Comparison of ENCODE assay signal across 8 cellular contexts in genomic region chr1:149886112-149886395, GRCh38. TPM values are rescaled to one million over a fixed set of nuclear protein-coding genes. Genes with fewer than 3 reads are reported as not detected.
DNase-seq lines count a peak whose midpoint lies in the region; ATAC-seq, FAIRE-seq and TF ChIP-seq lines count a peak whose summit lies in the region.
"Not testable (repeated sequence)": the region's sequence is repeated elsewhere in the genome, so short reads cannot be mapped to it uniquely, and the experiment has no call there.

No MANE protein-coding gene starts in this region.

- no CpG with 5 or more reads among the region's 19 CpGs for WGBS in H9 (ENCODE audit: extremely low coverage, insufficient read length, low lambda C conversion rate)
- WGBS in body of pancreas, 2 donors: 0% methylated on average over 10 to 19 of the region's 19 CpGs

- FAIRE-seq in keratinocyte (lab: Jason Lieb, UNC): not testable (repeated sequence)

- H3K9me3 ChIP-seq in BE2C; H9 (ENCODE audit: control insufficient read depth, low read depth, low read length); body of pancreas; fibroblast of lung (ENCODE audit: control insufficient read depth, insufficient read depth, low read depth, low read length); keratinocyte (ENCODE audit: control insufficient read depth, low read depth, low read length): not testable (repeated sequence)
- H3K9me3 ChIP-seq in neutrophil: peaks cover 16% of the 10 kb centered on the region

- dilution Hi-C loops in keratinocyte (cut with MboI; ENCODE audit: extremely low pct_ligation_motif_present, low sequenced_read_pairs): not testable (repeated sequence)

- H3K9ac ChIP-seq in H9 (ENCODE audit: extremely low read depth, insufficient read length, low read length) (peak overlapping the region; percentile 95), fibroblast of lung (ENCODE audit: insufficient read depth, low read length) (peak overlapping the region; percentile 79), keratinocyte (ENCODE audit: control insufficient read depth, extremely low read depth, insufficient read depth, low read length) (peak overlapping the region; percentile 92)

- intact Hi-C loops in body of pancreas (cut with DNase I): not testable (repeated sequence)

- not testable (repeated sequence) for H3K79me1 ChIP-seq in H9 (ENCODE audit: insufficient read depth, low read depth, low read length, poor library complexity, severe bottlenecking)

- H3K27ac ChIP-seq in H9 (ENCODE audit: insufficient read length, low read depth, low read length) (peak overlapping the region; percentile 87), body of pancreas (peak overlapping the region; percentile 81 to 100 (median 98)), fibroblast of lung (ENCODE audit: insufficient read depth, low read length) (peak overlapping the region; percentile 98), keratinocyte (ENCODE audit: control insufficient read depth, insufficient read depth, low read length) (peak overlapping the region; percentile 98), neutrophil (peak overlapping the region; percentile 99), temporal lobe (ENCODE audit: low read depth, low read length) (peak overlapping the region; percentile 82)

- not testable (repeated sequence) for H2BK12ac ChIP-seq in H9 (ENCODE audit: insufficient read length, low read depth, low read length)

- not testable (repeated sequence) for H2AFZ ChIP-seq in H9 (ENCODE audit: low read length); fibroblast of lung (ENCODE audit: low read length); keratinocyte (ENCODE audit: control insufficient read depth, low read length)

- not testable (repeated sequence) for H3K36me3 Mint-ChIP-seq in H9 (ENCODE audit: insufficient read depth in 1 of 3, low read depth in 3 of 3)

- H3K27me3 ChIP-seq in BE2C; H9 (ENCODE audit: insufficient read depth, low read length); body of pancreas; fibroblast of lung (ENCODE audit: control insufficient read depth, insufficient read depth, low read length); keratinocyte (ENCODE audit: control insufficient read depth, extremely low read depth, insufficient read depth, low read length); neutrophil: not testable (repeated sequence)

- peaks cover 24% of the 10 kb centered on the region for H3K23me2 ChIP-seq in H9 (ENCODE audit: insufficient read length, low read depth, low read length, poor library complexity, severe bottlenecking)

- not testable (repeated sequence) for H2BK20ac ChIP-seq in H9 (ENCODE audit: low read depth, low read length, poor library complexity, severe bottlenecking)

- not testable (repeated sequence) for H3K4me1 ChIP-seq in BE2C; H9 (ENCODE audit: insufficient read depth, low read length); fibroblast of lung (ENCODE audit: control insufficient read depth, extremely low read depth, insufficient read depth, low read length)
- peaks cover 31% of the 10 kb centered on the region for H3K4me1 ChIP-seq in body of pancreas
- H3K4me1 ChIP-seq in keratinocyte (ENCODE audit: control insufficient read depth, extremely low read depth, insufficient read depth, low read length): peaks cover 20% of the 10 kb centered on the region
- peaks cover 36 to 57% of the 10 kb centered on the region in 2 experiments for H3K4me1 ChIP-seq in neutrophil (ENCODE audit: control insufficient read depth in 1 of 2, insufficient read depth in 1 of 2, low read depth in 1 of 2, low read length in 1 of 2)

- H2BK120ac ChIP-seq in H9 (ENCODE audit: low read depth, low read length, poor library complexity, severe bottlenecking): not testable (repeated sequence)

- TF ChIP-seq POLR2A in body of pancreas (IDR thresholded peaks at IDR 0.05): not testable (repeated sequence)

- not testable (repeated sequence) for H2AK5ac ChIP-seq in H9 (ENCODE audit: insufficient read length, low read length)

- H3K36me3 ChIP-seq in BE2C; body of pancreas (replicated peaks in 1 of 2; ENCODE audit: insufficient read depth in 1 of 2, low read depth in 2 of 2); fibroblast of lung (ENCODE audit: control insufficient read depth, insufficient read depth, low read length); keratinocyte (ENCODE audit: control insufficient read depth in 2 of 2, extremely low read depth in 1 of 2, insufficient read depth in 2 of 2, low read length in 2 of 2); neutrophil: not testable (repeated sequence)

- not testable (repeated sequence) for H3K9me1 ChIP-seq in keratinocyte (ENCODE audit: control insufficient read depth, extremely low read depth, insufficient read depth, low read length)

- H3K79me2 ChIP-seq in H9 (ENCODE audit: insufficient read depth, low read length); fibroblast of lung (ENCODE audit: control insufficient read depth, insufficient read depth, low read length); keratinocyte (ENCODE audit: control insufficient read depth, insufficient read depth, low read length): not testable (repeated sequence)

- H3K4ac ChIP-seq in H9 (ENCODE audit: low read depth, low read length): not testable (repeated sequence)

- H3K27ac Mint-ChIP-seq in H9: not testable (repeated sequence)

- H3K18ac ChIP-seq in H9 (ENCODE audit: insufficient read length, low read depth, low read length): peak overlapping the region; percentile 85

- not testable (repeated sequence) for DNase-seq in BE2C; H9; body of pancreas; keratinocyte (ENCODE audit: low read depth, low spot score)
- DNase-seq in RKO (ENCODE audit: low spot score) (peak; percentile 13), fibroblast of lung (ENCODE audit: low read depth in 2 of 2) (peak; percentile 44 to 47)

- not testable (repeated sequence) for H4K91ac ChIP-seq in H9 (ENCODE audit: insufficient read length, low read depth, low read length)

- not testable (repeated sequence) for H3T11ph ChIP-seq in H9 (ENCODE audit: low read length)

- H2BK15ac ChIP-seq in H9 (ENCODE audit: low read depth, low read length): not testable (repeated sequence)

- H3K14ac ChIP-seq in H9 (ENCODE audit: insufficient read depth, low read length): not testable (repeated sequence)

- H4K8ac ChIP-seq in H9 (replicated peaks; ENCODE audit: insufficient read length, low read depth, low read length): not testable (repeated sequence)

- H3K23ac ChIP-seq in H9 (ENCODE audit: insufficient read length, low read depth, low read length): not testable (repeated sequence)

- ATAC-seq in body of pancreas: not testable (repeated sequence)

- H3K4me3 ChIP-seq in BE2C (ENCODE audit: low read depth, low read length) (peak overlapping the region; percentile 89), body of pancreas (peak overlapping the region; percentile 14 to 20), fibroblast of lung (replicated peaks in 1 of 4; ENCODE audit: control extremely low read depth in 1 of 4, insufficient read depth in 1 of 4, low read depth in 3 of 4, low read length in 4 of 4) (peak overlapping the region; percentile 66 to 80 (median 73)), keratinocyte (ENCODE audit: control insufficient read depth in 2 of 3, extremely low read depth in 1 of 3, insufficient read depth in 2 of 3, low read depth in 1 of 3, low read length in 3 of 3) (peak overlapping the region; percentile 53 to 89 (median 87)), neutrophil (ENCODE audit: low read depth in 1 of 2, low read length in 1 of 2) (peak overlapping the region; percentile 71 to 93)

- H3K9me3 Mint-ChIP-seq in H9: not testable (repeated sequence)

- peak overlapping the region; percentile 100 for H3K4me2 ChIP-seq in H9 (ENCODE audit: insufficient read depth, insufficient read length, low read length)
- H3K4me2 ChIP-seq in fibroblast of lung (ENCODE audit: extremely low read depth, insufficient read depth, low read length): peak overlapping the region; percentile 98
- peak overlapping the region; percentile 100 for H3K4me2 ChIP-seq in keratinocyte (ENCODE audit: control insufficient read depth, extremely low read depth, insufficient read depth, low read depth, low read length)

- not testable (repeated sequence) for H3K4me1 Mint-ChIP-seq in H9

- H4K20me1 ChIP-seq in H9 (ENCODE audit: control insufficient read depth, insufficient read depth, insufficient read length); fibroblast of lung (ENCODE audit: control insufficient read depth, extremely low read depth, insufficient read depth, low read length); keratinocyte (ENCODE audit: control insufficient read depth, extremely low read depth, insufficient read depth, low read length): not testable (repeated sequence)

- H3K4me3 Mint-ChIP-seq in H9: not testable (repeated sequence)

- not testable (repeated sequence) for H3K56ac ChIP-seq in H9 (ENCODE audit: insufficient read length, low read depth, low read length)

- H3K27me3 Mint-ChIP-seq in H9 (ENCODE audit: low read depth): not testable (repeated sequence)

- not testable (repeated sequence) for TF ChIP-seq CTCF in BE2C (IDR thresholded peaks at IDR 0.05; ENCODE audit: low read depth, low read length); H9 (conservative IDR thresholded peaks at IDR 0.05); body of pancreas (IDR thresholded peaks at IDR 0.05); fibroblast of lung (conservative IDR thresholded peaks at IDR 0.05 in 1 of 2, IDR thresholded peaks at IDR 0.05 in 1 of 2; ENCODE audit: low read depth in 1 of 2, low read length in 2 of 2); keratinocyte (optimal IDR thresholded peaks at IDR 0.05 in 1 of 3, IDR thresholded peaks at IDR 0.05 in 1 of 3, conservative IDR thresholded peaks at IDR 0.05 in 1 of 3; ENCODE audit: extremely low read depth in 1 of 3, insufficient read depth in 2 of 3, low read length in 3 of 3); neutrophil (IDR thresholded peaks at IDR 0.05)

- peak overlapping the region; percentile 50 for H2BK5ac ChIP-seq in H9 (ENCODE audit: insufficient read length, low read length)

- not testable (repeated sequence) for H4K5ac ChIP-seq in H9 (ENCODE audit: insufficient read length, low read depth, low read length)

RNA-seq across cellular contexts. Expression of gene BOLA1, which starts 13.3 kb away (rescaled TPM):
- polyA plus RNA-seq in BE2C (2012; ENCODE audit: insufficient read depth, insufficient read length, low read depth): 38.1 TPM
- total RNA-seq in H9 (2021) (5.7 and 6.0 TPM in 2 replicates), body of pancreas (10 to 100 TPM in 1 of 2 donors, 1 to 10 TPM in 1; 9.6 to 35.5 TPM), fibroblast of lung (10.0 and 12.4 TPM in 2 replicates), temporal lobe (8.6 TPM)
- polyA plus RNA-seq in fibroblast of lung (6.4 and 7.0 TPM in 2 replicates), keratinocyte (9.5 to 15.4 TPM (median 13.8 TPM) in 3 replicates)
- 9.2 and 12.2 TPM in 2 replicates for polyA plus RNA-seq in fibroblast of lung (2012)
- polyA minus RNA-seq in fibroblast of lung (ENCODE audit: low replicate concordance) (0.71 and 0.93 TPM in 2 replicates), keratinocyte (1.9 to 2.2 TPM in 2 of 3 replicates, not detected in the other)
- 8.4 TPM for polyA plus RNA-seq in keratinocyte (2011; ENCODE audit: low read depth)
- 8.7 and 15.9 TPM in 2 replicates for polyA plus RNA-seq in keratinocyte (2011; cell fraction: cytosol; rRNA removed)
- 10.7 and 13.0 TPM in 2 replicates for polyA plus RNA-seq in keratinocyte (2011; cell fraction: nucleus; rRNA removed)
- polyA plus RNA-seq in keratinocyte (2012; ENCODE audit: low replicate concordance): 9.5 and 17.6 TPM in 2 replicates
- polyA minus RNA-seq in keratinocyte (2011; cell fraction: cytosol; rRNA and poly(A)+ RNA removed): 5.0 TPM
- 2.6 and 3.3 TPM in 2 replicates for polyA minus RNA-seq in keratinocyte (2011; cell fraction: nucleus; rRNA and poly(A)+ RNA removed)

RNA-seq across cellular contexts. Expression of gene SV2A, which starts 31.6 kb away (rescaled TPM):
- polyA plus RNA-seq in BE2C (2012; ENCODE audit: insufficient read depth, insufficient read length, low read depth): 100 TPM
- total RNA-seq in H9 (2021) (42.4 and 44.4 TPM in 2 replicates), body of pancreas (1 to 10 TPM in 1 of 2 donors, under 1 TPM in 1; 0.33 to 2.1 TPM), fibroblast of lung (17.5 and 39.6 TPM in 2 replicates), temporal lobe (72.0 TPM)
- polyA plus RNA-seq in fibroblast of lung (26.8 and 35.8 TPM in 2 replicates), keratinocyte (0.10 to 0.71 TPM (median 0.28 TPM) in 3 replicates)
- polyA plus RNA-seq in fibroblast of lung (2012): 27.8 and 38.7 TPM in 2 replicates
- polyA minus RNA-seq in fibroblast of lung (ENCODE audit: low replicate concordance) (84.9 and 114 TPM in 2 replicates), keratinocyte (0.51 to 2.5 TPM (median 0.56 TPM) in 3 replicates)
- polyA plus RNA-seq in keratinocyte (2011; ENCODE audit: low read depth): 0.06 TPM
- polyA plus RNA-seq in keratinocyte (2011; cell fraction: cytosol; rRNA removed): 0.10 and 0.14 TPM in 2 replicates
- 0.46 and 0.79 TPM in 2 replicates for polyA plus RNA-seq in keratinocyte (2011; cell fraction: nucleus; rRNA removed)
- polyA plus RNA-seq in keratinocyte (2012; ENCODE audit: low replicate concordance): 0.11 and 0.63 TPM in 2 replicates
- not detected for polyA minus RNA-seq in keratinocyte (2011; cell fraction: cytosol; rRNA and poly(A)+ RNA removed)
- polyA minus RNA-seq in keratinocyte (2011; cell fraction: nucleus; rRNA and poly(A)+ RNA removed): 0.32 and 0.62 TPM in 2 replicates

RNA-seq across cellular contexts. Expression of gene SF3B4, which starts 41.5 kb away (rescaled TPM):
- 197 TPM for polyA plus RNA-seq in BE2C (2012; ENCODE audit: insufficient read depth, insufficient read length, low read depth)
- 123 and 127 TPM in 2 replicates for total RNA-seq in H9 (2021)
- 1 to 10 TPM; 4.7 to 8.2 TPM for total RNA-seq in body of pancreas
- total RNA-seq in fibroblast of lung: 8.0 and 9.9 TPM in 2 replicates
- 29.9 and 41.2 TPM in 2 replicates for polyA plus RNA-seq in fibroblast of lung
- 48.4 and 79.5 TPM in 2 replicates for polyA plus RNA-seq in fibroblast of lung (2012)
- 84.0 and 88.2 TPM in 2 replicates for polyA minus RNA-seq in fibroblast of lung (ENCODE audit: low replicate concordance)
- 16.9 to 59.9 TPM (median 35.4 TPM) in 3 replicates for polyA plus RNA-seq in keratinocyte
- polyA plus RNA-seq in keratinocyte (2011; ENCODE audit: low read depth): 18.5 TPM
- polyA plus RNA-seq in keratinocyte (2011; cell fraction: cytosol; rRNA removed): 42.4 and 79.1 TPM in 2 replicates
- 50.5 and 54.5 TPM in 2 replicates for polyA plus RNA-seq in keratinocyte (2011; cell fraction: nucleus; rRNA removed)
- polyA plus RNA-seq in keratinocyte (2012; ENCODE audit: low replicate concordance): 54.5 and 67.2 TPM in 2 replicates
- polyA minus RNA-seq in keratinocyte: 25.1 to 76.6 TPM (median 46.5 TPM) in 3 replicates
- polyA minus RNA-seq in keratinocyte (2011; cell fraction: cytosol; rRNA and poly(A)+ RNA removed): 45.7 TPM
- 23.6 and 53.8 TPM in 2 replicates for polyA minus RNA-seq in keratinocyte (2011; cell fraction: nucleus; rRNA and poly(A)+ RNA removed)
- 16.7 TPM for total RNA-seq in temporal lobe

RNA-seq across cellular contexts. Expression of gene MTMR11, which starts 50.6 kb away (rescaled TPM):
- 4.4 TPM for polyA plus RNA-seq in BE2C (2012; ENCODE audit: insufficient read depth, insufficient read length, low read depth)
- total RNA-seq in H9 (2021) (3.9 and 4.0 TPM in 2 replicates), body of pancreas (10 to 100 TPM in 1 of 2 donors, 1 to 10 TPM in 1; 3.0 to 28.3 TPM), fibroblast of lung (5.6 and 14.0 TPM in 2 replicates), temporal lobe (1.2 TPM)
- polyA plus RNA-seq in fibroblast of lung (14.5 and 17.5 TPM in 2 replicates), keratinocyte (11.8 to 15.6 TPM (median 12.8 TPM) in 3 replicates)
- polyA plus RNA-seq in fibroblast of lung (2012): 9.8 and 11.7 TPM in 2 replicates
- polyA minus RNA-seq in fibroblast of lung (ENCODE audit: low replicate concordance) (24.2 and 42.0 TPM in 2 replicates), keratinocyte (16.3 to 21.6 TPM (median 21.5 TPM) in 3 replicates)
- 1.4 TPM for polyA plus RNA-seq in keratinocyte (2011; ENCODE audit: low read depth)
- 7.1 and 7.8 TPM in 2 replicates for polyA plus RNA-seq in keratinocyte (2011; cell fraction: cytosol; rRNA removed)
- polyA plus RNA-seq in keratinocyte (2011; cell fraction: nucleus; rRNA removed): 26.5 and 30.7 TPM in 2 replicates
- polyA plus RNA-seq in keratinocyte (2012; ENCODE audit: low replicate concordance): 4.6 and 7.2 TPM in 2 replicates
- polyA minus RNA-seq in keratinocyte (2011; cell fraction: cytosol; rRNA and poly(A)+ RNA removed): 4.2 TPM
- 9.0 and 14.4 TPM in 2 replicates for polyA minus RNA-seq in keratinocyte (2011; cell fraction: nucleus; rRNA and poly(A)+ RNA removed)

Comparison
In these comparisons a context has a peak if more than half of its experiments do, and no peak if none do; other contexts are left out.
1. H3K4me3 ChIP-seq: peak in every context shown above with its lines; median percentile 89 in BE2C; 87 in keratinocyte; 82 in neutrophil; 73 in fibroblast of lung; 17 in body of pancreas.